Comparison of ENCODE assay signal across 15 cellular contexts in the genomic region with DNA sequence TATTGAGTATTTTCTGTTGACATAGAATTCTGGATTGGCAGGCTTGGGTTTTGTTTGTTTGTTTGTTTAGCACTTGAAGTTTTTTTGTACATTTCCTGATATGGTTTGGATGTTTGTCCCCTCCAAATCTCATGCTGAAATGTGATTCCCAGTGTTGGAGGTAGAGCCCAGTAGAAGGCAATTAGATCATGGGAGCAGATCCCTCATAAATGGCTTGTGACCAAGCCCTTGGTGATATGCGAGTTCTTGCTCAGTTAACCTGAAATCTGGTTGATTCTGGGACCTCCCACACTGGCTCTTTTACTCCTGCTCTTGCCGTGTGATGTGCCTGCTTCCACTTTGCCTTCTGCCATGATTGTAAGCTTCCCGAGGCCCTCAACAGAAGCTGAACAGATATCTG.
DNase-seq lines count a peak whose midpoint lies in the region; ATAC-seq lines count a peak whose summit lies in the region.
"Had no signal": no experiment of that assay in that cellular context is flagged by ENCODE, and none has a peak within 500 bp of the region (broad histone marks: within the 10 kb centered on the region; RNA-seq: fewer than 3 reads in every experiment).

No MANE protein-coding gene starts in this region.

- no peak overlapping the region for H3K4me3 Mint-ChIP-seq in T-helper 1 cell treated with Interleukin-12 subunit alpha and Interleukin-12 subunit beta and Interleukin-4 antibody, amounts not matched to agents 30 μg/mL and 1 μg/mL, for 36 hours
- H3K4me3 Mint-ChIP-seq in activated T-helper 17 cell treated with anti-CD3 and anti-CD28 coated beads, Interleukin-2, amount 50 U/mL, for 72 hours, result peak overlapping the region; percentile 7
- H3K4me3 Mint-ChIP-seq: CD4-positive, alpha-beta T cell; T-cell had no signal

- no peak for DNase-seq in T-helper 1 cell
- DNase-seq in NCI-H2029 (lab: John Stamatoyannopoulos, UW), result peak; percentile 79
- no peak for DNase-seq in stimulated activated CD4-positive, alpha-beta T cell treated with anti-CD3 and anti-CD28 coated beads, Interleukin-4, amount 100 ng/mL, for 1 hour
- no peak for DNase-seq in NCI-H510A treated with DMSO at 0.1 percent for 48 hours (lab: John Stamatoyannopoulos, UW)
- DNase-seq: AML-193; CD4-positive, alpha-beta T cell; EL; H7; IMR-90; NCI-H2227 treated with DMSO at 0.1 percent for 48 hours; PC-3; T-cell had no signal

- H3K27ac Mint-ChIP-seq in T-helper 1 cell treated with Interleukin-12 subunit alpha and Interleukin-12 subunit beta and Interleukin-4 antibody, amounts not matched to agents 30 μg/mL and 1 μg/mL, for 36 hours, result peak overlapping the region; percentile 49
- H3K27ac Mint-ChIP-seq in activated T-helper 17 cell treated with anti-CD3 and anti-CD28 coated beads, Interleukin-2, amount 50 U/mL, for 72 hours, result peak overlapping the region; percentile 54
- H3K27ac Mint-ChIP-seq: CD4-positive, alpha-beta T cell; T-cell had no signal

- ATAC-seq in activated T-helper 17 cell treated with anti-CD3 and anti-CD28 coated beads, Interleukin-2, amount 50 U/mL, for 72 hours (replicated peaks), result no peak
- no peak for ATAC-seq in HG02840 (IDR thresholded peaks at IDR 0.05; ENCODE audit: low FRiP score, unreplicated experiment)
- ATAC-seq: PC-3, T-cell had no signal

- H3K27me3 Mint-ChIP-seq in T-helper 1 cell treated with Interleukin-12 subunit alpha and Interleukin-12 subunit beta and Interleukin-4 antibody, amounts not matched to agents 30 μg/mL and 1 μg/mL, for 36 hours (ENCODE audit: low read depth), result no peaks in the 10 kb centered on the region
- no peaks in the 10 kb centered on the region for H3K27me3 Mint-ChIP-seq in activated T-helper 17 cell treated with anti-CD3 and anti-CD28 coated beads, Interleukin-2, amount 50 U/mL, for 72 hours
- H3K27me3 Mint-ChIP-seq: CD4-positive, alpha-beta T cell; T-cell had no signal

- peaks cover 12% of the 10 kb centered on the region for H3K36me3 Mint-ChIP-seq in T-helper 1 cell treated with Interleukin-12 subunit alpha and Interleukin-12 subunit beta and Interleukin-4 antibody, amounts not matched to agents 30 μg/mL and 1 μg/mL, for 36 hours (ENCODE audit: low read depth)
- peaks cover 3% of the 10 kb centered on the region for H3K36me3 Mint-ChIP-seq in activated T-helper 17 cell treated with anti-CD3 and anti-CD28 coated beads, Interleukin-2, amount 50 U/mL, for 72 hours (ENCODE audit: low read depth)

- peaks cover 19% of the 10 kb centered on the region for H3K9me3 Mint-ChIP-seq in T-helper 1 cell treated with Interleukin-12 subunit alpha and Interleukin-12 subunit beta and Interleukin-4 antibody, amounts not matched to agents 30 μg/mL and 1 μg/mL, for 36 hours
- H3K9me3 Mint-ChIP-seq in activated T-helper 17 cell treated with anti-CD3 and anti-CD28 coated beads, Interleukin-2, amount 50 U/mL, for 72 hours, result peaks cover 5% of the 10 kb centered on the region

- peaks cover 23% of the 10 kb centered on the region for H3K4me1 Mint-ChIP-seq in T-helper 1 cell treated with Interleukin-12 subunit alpha and Interleukin-12 subunit beta and Interleukin-4 antibody, amounts not matched to agents 30 μg/mL and 1 μg/mL, for 36 hours (ENCODE audit: low read depth)
- peaks cover 18% of the 10 kb centered on the region for H3K4me1 Mint-ChIP-seq in activated T-helper 17 cell treated with anti-CD3 and anti-CD28 coated beads, Interleukin-2, amount 50 U/mL, for 72 hours
